ENCODE assay signal across 8 cellular contexts in the genomic region with DNA sequence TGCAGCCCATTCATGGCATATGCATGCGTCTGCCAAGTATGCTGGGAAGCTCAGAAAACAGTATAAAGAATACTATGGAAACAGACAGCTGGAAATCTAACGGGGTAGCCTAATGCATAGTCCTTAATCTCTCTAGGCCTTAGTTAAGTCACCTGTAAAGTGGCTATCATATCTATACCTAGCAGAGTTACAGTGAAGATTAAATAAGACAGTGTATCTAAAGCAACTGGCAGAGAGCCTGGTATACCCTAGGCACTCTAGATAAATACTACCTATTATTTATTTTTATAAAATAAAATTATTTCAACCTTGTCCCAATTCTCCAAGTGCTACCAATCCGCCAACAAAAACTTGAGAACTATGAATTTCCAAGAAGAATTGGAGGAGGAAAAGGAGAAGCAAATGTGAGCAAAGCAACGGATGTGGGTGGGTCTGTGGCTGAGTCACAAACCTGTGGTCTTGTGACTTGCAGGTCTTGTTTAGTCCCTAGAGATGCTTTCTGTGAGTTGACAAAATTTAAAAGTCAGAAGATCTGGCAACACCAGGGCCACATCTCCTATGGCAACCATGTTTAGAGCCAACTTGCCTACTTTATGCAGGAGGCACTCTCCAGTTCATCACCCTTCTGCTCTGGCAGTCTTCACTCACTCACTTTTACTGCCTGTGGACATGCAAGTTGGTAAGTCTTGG.
DNase-seq lines count a peak whose midpoint lies in the region; ATAC-seq and TF ChIP-seq lines count a peak whose summit lies in the region.

No MANE protein-coding gene starts in this region.

- no peaks in the 10 kb centered on the region for H3K36me3 Mint-ChIP-seq in activated T-helper 1 cell treated with anti-CD3 and anti-CD28 coated beads, Interleukin-12 subunit alpha, Interleukin-12 subunit beta, Interleukin-2, Interleukin-4 antibody, amounts not matched to agents 30 ng/mL and 10 ng/mL and 1 ng/mL, durations not matched to agents 14 hours and 24 hours and 36 hours (ENCODE audit: low read depth)

- ATAC-seq in GM19397 (IDR thresholded peaks at IDR 0.05; ENCODE audit: unreplicated experiment) (peak; percentile 96), HG03354 (IDR thresholded peaks at IDR 0.05; ENCODE audit: poor library complexity, severe bottlenecking, unreplicated experiment) (peak; percentile 96), gastroesophageal sphincter (no peak), GM19023 (IDR thresholded peaks at IDR 0.05; ENCODE audit: unreplicated experiment) (no peak)

- WGBS in gastroesophageal sphincter (ENCODE audit: low coverage in 1 of 2), 2 donors: 80 to 92% methylated on average over 3 of the region's 4 CpGs

- H3K4me1 ChIP-seq in gastroesophageal sphincter: no peaks in the 10 kb centered on the region

- peak overlapping the region; percentile 57 for H3K27ac Mint-ChIP-seq in activated T-helper 1 cell treated with anti-CD3 and anti-CD28 coated beads, Interleukin-12 subunit alpha, Interleukin-12 subunit beta, Interleukin-2, Interleukin-4 antibody, amounts not matched to agents 30 ng/mL and 10 ng/mL and 1 ng/mL, durations not matched to agents 14 hours and 24 hours and 36 hours

- H3K9me3 Mint-ChIP-seq in activated T-helper 1 cell treated with anti-CD3 and anti-CD28 coated beads, Interleukin-12 subunit alpha, Interleukin-12 subunit beta, Interleukin-2, Interleukin-4 antibody, amounts not matched to agents 30 ng/mL and 10 ng/mL and 1 ng/mL, durations not matched to agents 14 hours and 24 hours and 36 hours: no peaks in the 10 kb centered on the region

- intact Hi-C loops in activated T-helper 1 cell treated with anti-CD3 and anti-CD28 coated beads, Interleukin-12 subunit alpha, Interleukin-12 subunit beta, Interleukin-2, Interleukin-4 antibody, amounts not matched to agents 30 ng/mL and 10 ng/mL and 1 ng/mL, durations not matched to agents 14 hours and 24 hours and 36 hours (cut with micrococcal nuclease): no loop called here

- H3K27ac ChIP-seq in gastroesophageal sphincter: no peak overlapping the region

- no peaks in the 10 kb centered on the region for H3K36me3 ChIP-seq in gastroesophageal sphincter

- no peaks in the 10 kb centered on the region for H3K27me3 Mint-ChIP-seq in activated T-helper 1 cell treated with anti-CD3 and anti-CD28 coated beads, Interleukin-12 subunit alpha, Interleukin-12 subunit beta, Interleukin-2, Interleukin-4 antibody, amounts not matched to agents 30 ng/mL and 10 ng/mL and 1 ng/mL, durations not matched to agents 14 hours and 24 hours and 36 hours (ENCODE audit: insufficient read depth)

- TF ChIP-seq POLR2A in gastroesophageal sphincter (IDR thresholded peaks at IDR 0.05): no peak

- no peak for TF ChIP-seq CTCF in gastroesophageal sphincter (IDR thresholded peaks at IDR 0.05)

- H3K27me3 ChIP-seq in gastroesophageal sphincter: no peaks in the 10 kb centered on the region

- TF ChIP-seq EP300 in gastroesophageal sphincter (IDR thresholded peaks at IDR 0.05): no peak

- peaks cover 20% of the 10 kb centered on the region for H3K4me1 Mint-ChIP-seq in activated T-helper 1 cell treated with anti-CD3 and anti-CD28 coated beads, Interleukin-12 subunit alpha, Interleukin-12 subunit beta, Interleukin-2, Interleukin-4 antibody, amounts not matched to agents 30 ng/mL and 10 ng/mL and 1 ng/mL, durations not matched to agents 14 hours and 24 hours and 36 hours (ENCODE audit: low read depth)

- H3K9me3 ChIP-seq in gastroesophageal sphincter: no peaks in the 10 kb centered on the region

- H3K4me3 Mint-ChIP-seq in activated T-helper 1 cell treated with anti-CD3 and anti-CD28 coated beads, Interleukin-12 subunit alpha, Interleukin-12 subunit beta, Interleukin-2, Interleukin-4 antibody, amounts not matched to agents 30 ng/mL and 10 ng/mL and 1 ng/mL, durations not matched to agents 14 hours and 24 hours and 36 hours: peak overlapping the region; percentile 24

- peak; percentile 73 for DNase-seq in GDM1 (lab: John Stamatoyannopoulos, UW)
- peak; percentile 45 for DNase-seq in activated T-helper 1 cell treated with anti-CD3 and anti-CD28 coated beads, Interleukin-12 subunit alpha, Interleukin-12 subunit beta, Interleukin-2, Interleukin-4 antibody, amounts not matched to agents 30 ng/mL and 10 ng/mL and 1 ng/mL, durations not matched to agents 14 hours and 24 hours and 36 hours (ENCODE audit: low spot score)
- DNase-seq in pons (ENCODE audit: low spot score): no peak
- DNase-seq in mucosa of gallbladder (ENCODE audit: low spot score): no peak

- H3K4me3 ChIP-seq in gastroesophageal sphincter: no peak overlapping the region

Comparison
In these comparisons a context has a peak if more than half of its experiments do, and no peak if none do; other contexts are left out.
1. DNase-seq: peak in GDM1 (single experiment) and activated T-helper 1 cell treated with anti-CD3 and anti-CD28 coated beads, Interleukin-12 subunit alpha, Interleukin-12 subunit beta, Interleukin-2, Interleukin-4 antibody, amounts not matched to agents 30 ng/mL and 10 ng/mL and 1 ng/mL, durations not matched to agents 14 hours and 24 hours and 36 hours (single experiment); none in pons (single experiment) and mucosa of gallbladder (single experiment).
2. ATAC-seq: peak in GM19397 (single experiment) and HG03354 (single experiment); none in gastroesophageal sphincter (single experiment) and GM19023 (single experiment).